Comparison of ENCODE assay signal across 8 cellular contexts in the genomic region with DNA sequence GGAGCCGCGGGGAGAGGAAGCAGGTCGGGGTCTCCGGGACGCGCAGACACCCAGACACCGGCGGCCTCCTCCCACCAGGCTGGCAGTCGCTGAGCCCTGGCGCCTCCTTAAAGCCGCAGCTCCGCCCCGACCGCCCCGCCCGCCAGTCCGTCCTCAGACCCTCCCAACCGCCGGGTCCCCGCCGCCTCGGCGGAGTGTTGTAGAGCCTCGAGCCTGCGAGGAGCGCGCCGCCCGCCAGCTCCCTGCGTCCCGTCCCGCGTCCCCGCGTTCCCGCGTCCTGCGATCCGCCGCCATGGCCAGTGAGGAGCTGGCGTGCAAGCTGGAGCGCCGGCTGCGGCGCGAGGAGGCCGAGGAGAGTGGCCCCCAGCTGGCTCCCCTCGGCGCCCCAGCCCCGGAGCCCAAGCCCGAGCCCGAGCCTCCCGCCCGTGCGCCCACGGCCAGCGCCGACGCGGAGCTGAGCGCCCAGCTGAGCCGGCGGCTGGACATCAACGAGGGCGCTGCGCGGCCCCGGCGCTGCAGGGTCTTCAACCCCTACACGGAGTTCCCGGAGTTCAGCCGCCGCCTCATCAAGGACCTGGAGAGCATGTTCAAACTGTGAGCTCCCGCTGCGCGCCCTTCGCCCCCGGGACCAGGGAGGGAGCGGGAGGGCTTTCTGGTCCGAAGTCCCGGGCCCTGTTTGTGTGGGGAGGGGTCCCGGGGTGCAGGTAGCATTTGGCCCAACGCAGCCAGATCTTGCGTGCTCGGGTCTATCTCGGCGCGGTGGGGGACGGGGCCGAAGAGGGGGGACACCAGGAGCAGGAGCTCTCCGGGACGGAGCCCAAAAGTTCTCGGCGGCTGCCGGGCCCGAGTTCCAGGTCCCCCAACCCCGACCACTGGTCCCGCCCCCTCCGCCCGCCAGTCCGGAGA. TPM values are rescaled to one million over a fixed set of nuclear protein-coding genes. Genes with fewer than 3 reads are reported as not detected.
A peak's percentile ranks its signal among the peaks of the same experiment; 100 is the strongest.
DNase-seq lines count a peak whose midpoint lies in the region; ATAC-seq and TF ChIP-seq lines count a peak whose summit lies in the region.

A gene with protein sequence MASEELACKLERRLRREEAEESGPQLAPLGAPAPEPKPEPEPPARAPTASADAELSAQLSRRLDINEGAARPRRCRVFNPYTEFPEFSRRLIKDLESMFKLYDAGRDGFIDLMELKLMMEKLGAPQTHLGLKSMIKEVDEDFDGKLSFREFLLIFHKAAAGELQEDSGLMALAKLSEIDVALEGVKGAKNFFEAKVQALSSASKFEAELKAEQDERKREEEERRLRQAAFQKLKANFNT (plus strand): TSS at position 192 of the 906 bp plus-strand sequence. CDS start 101 bp downstream, at position 293.

- TF ChIP-seq RAD21 in HCT116 (IDR thresholded peaks at IDR 0.05; ENCODE audit: low read depth): no peak

- H3K4me3 ChIP-seq in ACC112 (ENCODE audit: low read depth, low read length) (peak within 1 kb of the TSS; percentile 75), HCT116 (replicated peaks in 1 of 2; ENCODE audit: low read depth in 1 of 2, low read length in 2 of 2) (peak within 1 kb of the TSS; percentile 51 to 71), SJCRH30 (peak within 1 kb of the TSS; percentile 73), testis (peak within 1 kb of the TSS; percentile 67 to 72)

- no peak for TF ChIP-seq CTCF in HCT116 (IDR thresholded peaks at IDR 0.05 in 2 of 3, conservative IDR thresholded peaks at IDR 0.05 in 1 of 3; ENCODE audit: borderline replicate concordance in 1 of 3, insufficient read depth in 1 of 3, low read depth in 2 of 3, low read length in 2 of 3)
- no peak for TF ChIP-seq CTCF in omental fat pad (IDR thresholded peaks at IDR 0.05)
- no peak for TF ChIP-seq CTCF in testis (IDR thresholded peaks at IDR 0.05)

- peaks cover 3% of the 10 kb centered on the region for H3K4me1 Mint-ChIP-seq in activated naive CD8-positive, alpha-beta T cell treated with anti-CD3 and anti-CD28 coated beads, Interleukin-2, amount 10 ng/mL, durations not matched to agents 7 days and 5 days

- H3K27ac Mint-ChIP-seq in activated naive CD8-positive, alpha-beta T cell treated with anti-CD3 and anti-CD28 coated beads, Interleukin-2, amount 10 ng/mL, durations not matched to agents 7 days and 5 days: no peak within 1 kb of the TSS

- peaks cover 51% of the 10 kb centered on the region for H3K27me3 Mint-ChIP-seq in activated naive CD8-positive, alpha-beta T cell treated with anti-CD3 and anti-CD28 coated beads, Interleukin-2, amount 10 ng/mL, durations not matched to agents 7 days and 5 days

- 1% methylated on average over 72 of the region's 101 CpGs; no CpG with 5 or more reads in 1 of the 2 donors for WGBS in testis, 2 donors

- no peak for DNase-seq in HCT116 (ENCODE audit: low read depth, low spot score)
- DNase-seq in SJCRH30: peak; percentile 94
- DNase-seq in activated naive CD8-positive, alpha-beta T cell treated with anti-CD3 and anti-CD28 coated beads, Interleukin-2, amount 10 ng/mL, durations not matched to agents 7 days and 5 days: peak; percentile 74
- DNase-seq in Right ventricle myocardium superior: peak; percentile 91
- DNase-seq in omental fat pad (ENCODE audit: low spot score): peak; percentile 25
- peak; percentile 79 for DNase-seq in testis
- DNase-seq in SHP77 (lab: John Stamatoyannopoulos, UW): no peak

- H3K27ac ChIP-seq in ACC112 (ENCODE audit: low read depth, low read length) (no peak within 1 kb of the TSS), HCT116 (ENCODE audit: low read depth, low read length) (no peak within 1 kb of the TSS), SJCRH30 (peak within 1 kb of the TSS; percentile 38), testis (peak within 1 kb of the TSS; percentile 71 to 88)

- H3K9me3 ChIP-seq in HCT116 (ENCODE audit: control insufficient read depth in 1 of 2, insufficient read depth in 1 of 2, low read depth in 1 of 2, low read length in 2 of 2) (no peaks in the 10 kb centered on the region), SJCRH30 (replicated peaks) (no peaks in the 10 kb centered on the region), testis (no peaks in the 10 kb centered on the region)

- H3K9me2 ChIP-seq in HCT116 (ENCODE audit: insufficient read depth): no peaks in the 10 kb centered on the region

- ATAC-seq in HCT116 (peak; percentile 91), Right ventricle myocardium superior (ENCODE audit: poor library complexity) (peak; percentile 89), omental fat pad (ENCODE audit: low FRiP score) (peak; percentile 90)
- ATAC-seq in activated naive CD8-positive, alpha-beta T cell treated with anti-CD3 and anti-CD28 coated beads, Interleukin-2, amount 10 ng/mL, durations not matched to agents 7 days and 5 days (ENCODE audit: low read depth): peak; percentile 82

- H3K4me2 ChIP-seq in HCT116 (ENCODE audit: low read length): peak within 1 kb of the TSS; percentile 100

- H3K27me3 ChIP-seq in ACC112 (ENCODE audit: insufficient read depth, low read length): peaks cover 62% of the 10 kb centered on the region
- no peaks in the 10 kb centered on the region for H3K27me3 ChIP-seq in HCT116 (ENCODE audit: insufficient read depth, low read length)
- no peaks in the 10 kb centered on the region for H3K27me3 ChIP-seq in SJCRH30
- no peaks in the 10 kb centered on the region for H3K27me3 ChIP-seq in testis

- no TSS peak for BruUV-seq in HCT116 (replicated peaks; lab: Mats Ljungman, UMichigan)

- H3K79me2 ChIP-seq in ACC112 (ENCODE audit: control insufficient read depth, insufficient read depth, low read length, unreplicated experiment) (no peaks in the 10 kb centered on the region), HCT116 (ENCODE audit: insufficient read depth, low read length) (no peaks in the 10 kb centered on the region)

- no peaks in the 10 kb centered on the region for H3K36me3 Mint-ChIP-seq in activated naive CD8-positive, alpha-beta T cell treated with anti-CD3 and anti-CD28 coated beads, Interleukin-2, amount 10 ng/mL, durations not matched to agents 7 days and 5 days

- H3K36me3 ChIP-seq in ACC112 (ENCODE audit: insufficient read depth, low read length) (no peaks in the 10 kb centered on the region), HCT116 (ENCODE audit: control insufficient read depth in 1 of 2, insufficient read depth in 2 of 2, low read length in 2 of 2) (no peaks in the 10 kb centered on the region), SJCRH30 (no peaks in the 10 kb centered on the region), testis (ENCODE audit: low read depth, missing control alignments) (no peaks in the 10 kb centered on the region)

- no peaks in the 10 kb centered on the region for H4K20me1 ChIP-seq in HCT116 (ENCODE audit: insufficient read depth)

- intact Hi-C loops in HCT116 (cut with micrococcal nuclease): no loop called here
- intact Hi-C loops in Right ventricle myocardium superior (cut with DNase I): no loop called here
- intact Hi-C loops in testis (cut with DNase I; ENCODE audit: low total_unique reads): no loop called here

- TF ChIP-seq POLR2A in HCT116 (IDR thresholded peaks at IDR 0.05; ENCODE audit: borderline replicate concordance, extremely low read depth, insufficient read depth, insufficient read length): no peak
- no peak for TF ChIP-seq POLR2A in testis (IDR thresholded peaks at IDR 0.05)

- CTCF ChIA-PET in HCT116 (lab: Charles Lee): interaction anchor here (0.8 to 1.1 kb wide), 3 partner anchors 10 to 28 kb away, joined by 3 to 4 read pairs (median 4); no protein-coding TSS in a partner anchor

- H3K4me3 Mint-ChIP-seq in activated naive CD8-positive, alpha-beta T cell treated with anti-CD3 and anti-CD28 coated beads, Interleukin-2, amount 10 ng/mL, durations not matched to agents 7 days and 5 days: peak within 1 kb of the TSS; percentile 65

- peaks cover 8% of the 10 kb centered on the region for H3K4me1 ChIP-seq in ACC112 (ENCODE audit: control insufficient read depth, insufficient read depth, low read length, unreplicated experiment)
- peaks cover 0 to 15% of the 10 kb centered on the region in 2 experiments; a peak in 3 of 4 replicates for H3K4me1 ChIP-seq in HCT116 (ENCODE audit: control insufficient read depth in 1 of 2, insufficient read depth in 2 of 2, low read length in 2 of 2)
- peaks cover 2% of the 10 kb centered on the region; the same call in 1 of the 2 replicates for H3K4me1 ChIP-seq in SJCRH30
- peaks cover 21% of the 10 kb centered on the region for H3K4me1 ChIP-seq in testis

- POLR2A ChIA-PET in HCT116 (lab: Charles Lee): no interaction called here
- POLR2A ChIA-PET in activated naive CD8-positive, alpha-beta T cell treated with anti-CD3 and anti-CD28 coated beads, Interleukin-2, amount 10 ng/mL, durations not matched to agents 7 days and 5 days (lab: Charles Lee): interaction anchor here (1.5 kb wide), 1 partner anchor 28 kb away, joined by 4 read pairs; no protein-coding TSS in a partner anchor

- peak within 1 kb of the TSS; percentile 44 for H3K9ac ChIP-seq in HCT116 (ENCODE audit: low read length)

- H3K9me3 Mint-ChIP-seq in activated naive CD8-positive, alpha-beta T cell treated with anti-CD3 and anti-CD28 coated beads, Interleukin-2, amount 10 ng/mL, durations not matched to agents 7 days and 5 days: no peaks in the 10 kb centered on the region

- H2AFZ ChIP-seq in ACC112 (ENCODE audit: low read length, unreplicated experiment) (peak within 1 kb of the TSS; percentile 79), HCT116 (ENCODE audit: low read depth, low read length, poor library complexity, severe bottlenecking) (peak within 1 kb of the TSS; percentile 75)

- RAD21 ChIA-PET in HCT116 (lab: Charles Lee; ENCODE audit: low non-redundant PET in 1 of 2, low total read pairs in 2 of 2, uncharacterized antibody in 2 of 2, unreplicated experiment in 2 of 2): no interaction called here

TF ChIP-seq in HCT116, 20 proteins besides CTCF, POLR2A, EP300 and RAD21:
- TF ChIP-seq EGR1 (IDR thresholded peaks at IDR 0.05; ENCODE audit: low read depth) (no peak), POLR2AphosphoS5 (IDR thresholded peaks at IDR 0.05; ENCODE audit: low read depth, low read length) (0 out of 2 replicates have a peak, but pooled peaks have one; percentile 24)
TF ChIP-seq in HCT116: peak in this region for 1.

RNA-seq across cellular contexts. Expression of the gene that starts here (rescaled TPM):
- total RNA-seq in HCT116 (2021; ENCODE audit: unreplicated experiment) (0.52 TPM), Right ventricle myocardium superior (24.3 TPM), omental fat pad (10 to 100 TPM in 3 of 4 donors, 1 to 10 TPM in 1; 9.6 to 44.1 (median 18.1) TPM), testis (10 to 100 TPM; 16.5 to 22.9 TPM)
- 0.27 and 0.70 TPM in 2 replicates for polyA plus RNA-seq in HCT116 (2012)
- 18.7 and 20.7 TPM in 2 replicates for total RNA-seq in SJCRH30 (2014; rRNA removed; shearing (Covaris generic))
- 1 to 10 TPM; 7.6 to 8.8 TPM for total RNA-seq in activated naive CD8-positive, alpha-beta T cell treated with anti-CD3 and anti-CD28 coated beads, Interleukin-2, amount 10 ng/mL, durations not matched to agents 7 days and 5 days
- polyA plus RNA-seq in testis (ENCODE audit: insufficient read depth, low read depth, low replicate concordance): 51.5 TPM

Comparison
In these comparisons a context has a peak if more than half of its experiments do, and no peak if none do; other contexts are left out.
1. Peak in ATAC-seq, H3K4me3 ChIP-seq, H3K9ac ChIP-seq and H3K4me2 ChIP-seq in HCT116; RNA of the gene not detected or under 1 TPM.
2. H3K27ac ChIP-seq: peak in SJCRH30 (single experiment) and testis (2 of 2); none in ACC112 (single experiment) and HCT116 (single experiment).
3. DNase-seq: peak in SJCRH30 (2 of 2), activated naive CD8-positive, alpha-beta T cell treated with anti-CD3 and anti-CD28 coated beads, Interleukin-2, amount 10 ng/mL, durations not matched to agents 7 days and 5 days (single experiment), Right ventricle myocardium superior (single experiment), omental fat pad (single experiment) and testis (single experiment); none in HCT116 (single experiment) and SHP77 (0 of 2).
4. Peak in every context shown above with its lines, with median percentiles within 50 percentile points of each other: H3K4me3 ChIP-seq and ATAC-seq.